ENCODE assay signal across 19 cellular contexts in the genomic region with DNA sequence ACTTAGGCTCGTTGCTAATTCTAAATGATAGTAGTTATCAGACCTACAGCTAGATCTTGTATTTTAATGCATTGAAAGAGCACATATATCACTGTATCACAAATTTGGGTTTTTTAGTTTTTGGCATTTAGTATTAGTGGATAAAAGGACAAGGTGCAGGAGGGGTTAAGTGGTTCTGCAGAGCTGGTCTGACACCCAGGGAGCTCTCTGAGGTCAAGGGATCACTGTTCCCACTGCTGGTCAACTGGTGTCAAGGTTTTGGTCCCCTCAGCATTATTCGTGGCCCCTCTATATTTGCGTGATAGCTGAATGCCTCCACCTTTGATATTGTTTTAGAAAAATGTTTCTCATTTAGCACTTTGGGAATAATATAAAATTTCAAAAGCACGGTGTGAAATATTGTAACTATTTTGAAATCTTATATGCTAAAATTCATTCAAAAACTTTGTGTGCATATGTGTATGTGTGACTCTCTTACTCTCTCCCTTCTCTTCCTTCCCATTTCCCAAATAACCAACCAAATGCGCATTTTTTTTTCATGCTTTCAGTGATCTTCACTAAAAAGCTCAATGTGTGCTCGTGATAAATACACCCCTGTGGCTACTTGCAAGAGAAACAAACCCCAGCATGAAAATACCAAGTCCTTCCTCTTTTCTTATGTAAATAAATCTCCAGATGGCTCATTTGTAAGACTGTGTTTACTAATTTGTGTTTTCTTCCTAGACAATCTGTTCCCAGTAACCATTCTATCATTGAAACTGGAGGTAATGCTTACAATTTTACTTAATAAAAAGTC.
DNase-seq lines count a peak whose midpoint lies in the region; ATAC-seq and TF ChIP-seq lines count a peak whose summit lies in the region.
"Had no signal": no experiment of that assay in that cellular context is flagged by ENCODE, and none has a peak within 500 bp of the region (broad histone marks: within the 10 kb centered on the region; RNA-seq: fewer than 3 reads in every experiment).

No MANE protein-coding gene starts in this region.

- H3K4me1 Mint-ChIP-seq in GM23338 (peaks cover 53% of the 10 kb centered on the region), brain (peaks cover 48% of the 10 kb centered on the region)
- H3K4me1 Mint-ChIP-seq: CD8-positive, alpha-beta memory T cell had no signal

- H3K27ac ChIP-seq in GM23338 (ENCODE audit: low read depth) (peak overlapping the region; percentile 82), HUES48 (ENCODE audit: low read depth, low read length) (peak overlapping the region; percentile 91)
- H3K27ac ChIP-seq: BLaER1 treated with 17β-estradiol and CSF1 and Interleukin-3, amounts not matched to agents 10 nM and 100 nM had no signal

- 0 out of 2 replicates have a peak overlapping the region, but pooled peaks have one; percentile 7 for H3K9ac ChIP-seq in HUES48 (ENCODE audit: low read depth, low read length)
- H3K9ac ChIP-seq: BLaER1 treated with 17β-estradiol and CSF1 and Interleukin-3, amounts not matched to agents 10 nM and 100 nM; SK-N-SH had no signal

- H3F3A ChIP-seq in GM23338 (replicated peaks; ENCODE audit: low read depth): no peaks in the 10 kb centered on the region

- H3K27me3 ChIP-seq in GM23338 (ENCODE audit: insufficient read depth) (no peaks in the 10 kb centered on the region), HUES48 (ENCODE audit: control insufficient read depth, insufficient read depth, low read length) (no peaks in the 10 kb centered on the region)
- H3K27me3 ChIP-seq: BLaER1 treated with 17β-estradiol and CSF1 and Interleukin-3, amounts not matched to agents 10 nM and 100 nM had no signal

- H3K4me1 ChIP-seq in GM23338 (ENCODE audit: insufficient read depth) (peaks cover 35% of the 10 kb centered on the region), HUES48 (ENCODE audit: control insufficient read depth, insufficient read depth, low read length) (peaks cover 36% of the 10 kb centered on the region)

- H3K4me3 ChIP-seq in GM23338: no peak overlapping the region
- H3K4me3 ChIP-seq in HUES48 (ENCODE audit: low read depth, low read length): peak overlapping the region; percentile 15; the same call in 1 of the 2 replicates
- H3K4me3 ChIP-seq: BLaER1 treated with 17β-estradiol and CSF1 and Interleukin-3, amounts not matched to agents 10 nM and 100 nM had no signal

- no peak overlapping the region for H2AFZ ChIP-seq in GM23338

- H3K27ac Mint-ChIP-seq in GM23338 (peak overlapping the region; percentile 88), brain (peak overlapping the region in 4 of 5 experiments; percentile 13 to 74 (median 54))
- H3K27ac Mint-ChIP-seq: CD8-positive, alpha-beta memory T cell had no signal

- H3K79me2 ChIP-seq in GM23338 (replicated peaks; ENCODE audit: insufficient read depth): no peaks in the 10 kb centered on the region

- no peaks in the 10 kb centered on the region for H4K20me1 ChIP-seq in GM23338 (replicated peaks; ENCODE audit: insufficient read depth)
- H4K20me1 ChIP-seq: BLaER1 treated with 17β-estradiol and CSF1 and Interleukin-3, amounts not matched to agents 10 nM and 100 nM had no signal

- H3K9me2 ChIP-seq in GM23338 (ENCODE audit: insufficient read depth): peaks cover 16% of the 10 kb centered on the region
- H3K9me2 ChIP-seq: SK-N-SH had no signal

- H3K4me2 ChIP-seq in GM23338: peak overlapping the region; percentile 53
- H3K4me2 ChIP-seq: SK-N-SH had no signal

- H3K9me3 Mint-ChIP-seq in GM23338 (peaks cover 12% of the 10 kb centered on the region; the same call in 2 of the 3 replicates), brain (peaks cover 0 to 11% (median 0%) of the 10 kb centered on the region in 5 experiments)

- peaks cover 1% of the 10 kb centered on the region for H3K27me3 Mint-ChIP-seq in GM23338 (ENCODE audit: insufficient read depth, low read depth, poor library complexity)
- H3K27me3 Mint-ChIP-seq in brain: peaks cover 41% of the 10 kb centered on the region

- DNase-seq in GM23338 (ENCODE audit: low spot score): peak; percentile 71
- peak; percentile 36 for DNase-seq in iPS-NIHi7 (ENCODE audit: extremely low spot score)
- no peak for DNase-seq in superior temporal gyrus (ENCODE audit: extremely low spot score)
- DNase-seq in ecto neural progenitor cell (ENCODE audit: low spot score): no peak
- DNase-seq in SIG-M5 treated with dmso at 0.1 percent for 504 hours (lab: John Stamatoyannopoulos, UW; ENCODE audit: unreplicated experiment): no peak
- DNase-seq: CD8-positive, alpha-beta memory T cell; DMS79; HCEC 1CT; KBM-7; NCI-H1105 treated with DMSO at 0.1 percent for 48 hours; NCI-H1930; NCI-H526 treated with DMSO at 0.1 percent for 48 hours; OCI-M1; SHP77; SK-N-SH had no signal

- H3K36me3 Mint-ChIP-seq in GM23338 (ENCODE audit: low read depth) (peaks cover 13% of the 10 kb centered on the region), brain (no peaks in the 10 kb centered on the region)
- H3K36me3 Mint-ChIP-seq: CD8-positive, alpha-beta memory T cell had no signal

- no peaks in the 10 kb centered on the region for H3K9me3 ChIP-seq in HUES48 (ENCODE audit: control insufficient read depth, insufficient read depth, low read length)
- H3K9me3 ChIP-seq: BLaER1 treated with 17β-estradiol and CSF1 and Interleukin-3, amounts not matched to agents 10 nM and 100 nM; SK-N-SH had no signal

- H3K4me3 Mint-ChIP-seq in GM23338: peak overlapping the region; percentile 42
- H3K4me3 Mint-ChIP-seq in brain: peak overlapping the region in 1 of 5 experiments; percentile 15
- H3K4me3 Mint-ChIP-seq: CD8-positive, alpha-beta memory T cell had no signal

- ATAC-seq in GM23338: peak; percentile 81
- ATAC-seq: HepG2 had no signal

- TF ChIP-seq CTCF in GM23338 (conservative IDR thresholded peaks at IDR 0.05; ENCODE audit: low read depth in 2 of 2) (no peak), brain (conservative IDR thresholded peaks at IDR 0.05) (no peak)

- no peaks in the 10 kb centered on the region for H3K36me3 ChIP-seq in GM23338 (ENCODE audit: insufficient read depth)
- no peaks in the 10 kb centered on the region for H3K36me3 ChIP-seq in HUES48 (ENCODE audit: control insufficient read depth, insufficient read depth, low read length)
- H3K36me3 ChIP-seq: BLaER1 treated with 17β-estradiol and CSF1 and Interleukin-3, amounts not matched to agents 10 nM and 100 nM had no signal

TF ChIP-seq in GM23338, 12 proteins besides CTCF, POLR2A, EP300 and RAD21 (continues in another document):
- TF ChIP-seq JUNB (IDR thresholded peaks at IDR 0.05; ENCODE audit: unreplicated experiment): no peak
- TF ChIP-seq CREB1 (CRISPR knock-in tag; IDR thresholded peaks at IDR 0.05; ENCODE audit: low read depth): no peak
- TF ChIP-seq NANOG (IDR thresholded peaks at IDR 0.05; ENCODE audit: borderline replicate concordance): peak; percentile 82; the same call in 1 of the 2 replicates

Comparison
In these comparisons a context has a peak if more than half of its experiments do, and no peak if none do; other contexts are left out.
1. DNase-seq: peak in GM23338 (single experiment) and iPS-NIHi7 (single experiment); none in superior temporal gyrus (single experiment), ecto neural progenitor cell (single experiment) and SIG-M5 treated with dmso at 0.1 percent for 504 hours (single experiment).